In genomic region chr4:112817933-112818921, GRCh38 we compare ENCODE assay signal across 8 cellular contexts.
A peak's percentile ranks its signal among the peaks of the same experiment; 100 is the strongest.
DNase-seq lines count a peak whose midpoint lies in the region; ATAC-seq, FAIRE-seq and TF ChIP-seq lines count a peak whose summit lies in the region.

No MANE protein-coding gene starts in this region.

- peak overlapping the region in 1 of 4 donors; percentile 30 for H3K4me3 ChIP-seq in pancreas
- no peak overlapping the region for H3K4me3 ChIP-seq in effector memory CD4-positive, alpha-beta T cell (ENCODE audit: insufficient read depth, low read depth, low read length, poor library complexity, severe bottlenecking)

- H3K9me3 ChIP-seq in pancreas = no peaks in the 10 kb centered on the region
- H3K9me3 ChIP-seq in effector memory CD4-positive, alpha-beta T cell (ENCODE audit: control insufficient read depth, low read length) = no peaks in the 10 kb centered on the region

- DNase-seq in DMS153 (lab: John Stamatoyannopoulos, UW) (peak; percentile 25), NCI-H82 (lab: John Stamatoyannopoulos, UW) (peak; percentile 93), Right ventricle myocardium superior (peak; percentile 64), pancreas (peak in 3 of 6 donors; percentile 18 to 56 (median 19))
- DNase-seq in activated naive CD4-positive, alpha-beta T cell treated with anti-CD3 and anti-CD28 coated beads, Interleukin-2, amount 50 U/mL, for 72 hours (ENCODE audit: low spot score in 2 of 2) = peak; percentile 29 to 64
- no peak for DNase-seq in effector memory CD4-positive, alpha-beta T cell

- 6 to 8% methylated on average over 16 of the region's 16 CpGs for WGBS in pancreas, 2 donors

- H3K27ac ChIP-seq in pancreas = no peak overlapping the region
- H3K27ac ChIP-seq in effector memory CD4-positive, alpha-beta T cell (ENCODE audit: insufficient read depth, low read length, poor library complexity, severe bottlenecking) = no peak overlapping the region

- no peaks in the 10 kb centered on the region for H3K27me3 ChIP-seq in pancreas
- no peaks in the 10 kb centered on the region for H3K27me3 ChIP-seq in effector memory CD4-positive, alpha-beta T cell (replicated peaks; ENCODE audit: control insufficient read depth, insufficient read depth, low read length, poor library complexity, severe bottlenecking)

- no peaks in the 10 kb centered on the region for H3K36me3 Mint-ChIP-seq in activated naive CD4-positive, alpha-beta T cell treated with anti-CD3 and anti-CD28 coated beads, Interleukin-2, amount 50 U/mL, for 72 hours

- peak overlapping the region; percentile 75 to 86 for H3K27ac Mint-ChIP-seq in activated naive CD4-positive, alpha-beta T cell treated with anti-CD3 and anti-CD28 coated beads, Interleukin-2, amount 50 U/mL, for 72 hours

- intact Hi-C loops in Right ventricle myocardium superior (cut with DNase I) (no loop called here), pancreas (cut with DNase I) (no loop called here)

- H3K36me3 ChIP-seq in pancreas = no peaks in the 10 kb centered on the region
- no peaks in the 10 kb centered on the region for H3K36me3 ChIP-seq in effector memory CD4-positive, alpha-beta T cell (ENCODE audit: control insufficient read depth, insufficient read depth, low read length)

- no peak for FAIRE-seq in pancreas (lab: Jason Lieb, UNC)

- H3K4me1 ChIP-seq in pancreas = no peaks in the 10 kb centered on the region
- no peaks in the 10 kb centered on the region for H3K4me1 ChIP-seq in effector memory CD4-positive, alpha-beta T cell (ENCODE audit: control insufficient read depth, insufficient read depth, low read length, poor library complexity, severe bottlenecking)

- ATAC-seq in GM19452 (IDR thresholded peaks at IDR 0.05; ENCODE audit: unreplicated experiment) = peak; percentile 94
- peak; percentile 97 for ATAC-seq in HG03460 (IDR thresholded peaks at IDR 0.05; ENCODE audit: unreplicated experiment)
- peak; percentile 92 to 97 for ATAC-seq in activated naive CD4-positive, alpha-beta T cell treated with anti-CD3 and anti-CD28 coated beads, Interleukin-2, amount 50 U/mL, for 72 hours
- peak; percentile 90 for ATAC-seq in Right ventricle myocardium superior (ENCODE audit: poor library complexity)
- peak in 3 of 4 donors; percentile 75 to 92 (median 84) for ATAC-seq in pancreas

- TF ChIP-seq CTCF in pancreas (IDR thresholded peaks at IDR 0.05) = no peak

- H3K9me3 Mint-ChIP-seq in activated naive CD4-positive, alpha-beta T cell treated with anti-CD3 and anti-CD28 coated beads, Interleukin-2, amount 50 U/mL, for 72 hours = peaks cover 3 to 4% of the 10 kb centered on the region in 2 donors

Comparison
In these comparisons a context has a peak if more than half of its experiments do, and no peak if none do; other contexts are left out.
1. DNase-seq: peak in DMS153 (single experiment), NCI-H82 (single experiment), activated naive CD4-positive, alpha-beta T cell treated with anti-CD3 and anti-CD28 coated beads, Interleukin-2, amount 50 U/mL, for 72 hours (2 of 2) and Right ventricle myocardium superior (single experiment); none in effector memory CD4-positive, alpha-beta T cell (0 of 3).
2. Peak in every context shown above with its lines, with median percentiles within 50 percentile points of each other: ATAC-seq.